ENCODE assay signal across 17 cellular contexts in the genomic region with DNA sequence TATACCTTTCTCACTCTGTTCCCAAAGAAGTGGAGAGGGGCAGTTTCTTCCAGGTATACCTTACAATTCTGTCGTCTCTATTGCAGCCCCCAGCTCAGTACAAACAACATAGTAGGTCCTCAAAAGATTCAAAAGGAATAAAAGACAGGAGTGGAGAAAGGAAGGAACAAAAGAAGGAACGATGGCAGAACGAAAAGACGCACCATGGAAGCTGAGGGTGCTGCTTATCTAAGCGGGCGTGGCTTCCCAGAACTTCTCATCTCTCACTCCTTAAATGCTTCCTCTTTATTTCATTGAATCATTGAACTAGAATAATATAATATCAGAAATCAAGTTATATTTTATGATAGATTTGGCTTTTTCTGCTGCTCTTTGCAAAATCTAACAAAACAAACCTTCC. TPM values are rescaled to one million over a fixed set of nuclear protein-coding genes. Genes with fewer than 3 reads are reported as not detected.
DNase-seq lines count a peak whose midpoint lies in the region; ATAC-seq, FAIRE-seq and TF ChIP-seq lines count a peak whose summit lies in the region.
"Had no signal": no experiment of that assay in that cellular context is flagged by ENCODE, and none has a peak within 500 bp of the region (broad histone marks: within the 10 kb centered on the region; RNA-seq: fewer than 3 reads in every experiment).

No MANE protein-coding gene starts in this region.

- peak overlapping the region in 3 of 9 donors; percentile 27 to 75 (median 65) for H3K27ac Mint-ChIP-seq in naive thymus-derived CD4-positive, alpha-beta T cell

- H3K27me3 ChIP-seq in RWPE2 (ENCODE audit: insufficient read depth, poor library complexity, severe bottlenecking) (no peaks in the 10 kb centered on the region), K562 (ENCODE audit: control insufficient read depth in 2 of 2, insufficient read depth in 2 of 2, low read length in 2 of 2) (no peaks in the 10 kb centered on the region), neutrophil (no peaks in the 10 kb centered on the region), prostate gland (replicated peaks; ENCODE audit: insufficient read depth) (no peaks in the 10 kb centered on the region), mammary epithelial cell (ENCODE audit: insufficient read depth, low read length) (no peaks in the 10 kb centered on the region)
- H3K27me3 ChIP-seq in naive thymus-derived CD4-positive, alpha-beta T cell (ENCODE audit: control insufficient read depth in 2 of 2, insufficient read depth in 2 of 2, low read length in 2 of 2) = no peaks in the 10 kb centered on the region

- peak overlapping the region; percentile 38; the same call in 1 of the 2 replicates for H3K4me2 ChIP-seq in K562 (ENCODE audit: insufficient read depth, low read length)
- H3K4me2 ChIP-seq in mammary epithelial cell (ENCODE audit: insufficient read depth, low read depth, low read length) = no peak overlapping the region

- peak; percentile 44 for DNase-seq in CD1c-positive myeloid dendritic cell (ENCODE audit: extremely low spot score)
- no peak for DNase-seq in RWPE2 (ENCODE audit: low spot score)
- DNase-seq in K562 (ENCODE audit: extremely low read depth in 1 of 4, low spot score in 3 of 4) = no peak
- DNase-seq in naive thymus-derived CD4-positive, alpha-beta T cell = no peak
- DNase-seq in prostate gland (ENCODE audit: low spot score) = no peak
- DNase-seq in mammary epithelial cell = no peak
- DNase-seq: C1 segment of cervical spinal cord, HCEC 1CT, KBM-7, NCI-H1105, NCI-H1694 treated with DMSO at 0.1 percent for 48 hours, NCI-H446 treated with DMSO at 0.1 percent for 48 hours had no signal

- POLR2A ChIA-PET in K562 (lab: Yijun Ruan, JAX) = interaction anchor here (0.6 kb wide), 1 partner anchor 55 kb away, joined by 3 read pairs; no protein-coding TSS in a partner anchor
- POLR2A ChIA-PET in naive thymus-derived CD4-positive, alpha-beta T cell (lab: Charles Lee) = no interaction called here

- H3K4me1 Mint-ChIP-seq in naive thymus-derived CD4-positive, alpha-beta T cell = peaks cover 40 to 47% (median 42%) of the 10 kb centered on the region in 7 donors

- BruUV-seq in K562 (replicated peaks; lab: Mats Ljungman, UMichigan) (no TSS peak), mammary epithelial cell (replicated peaks; lab: Mats Ljungman, UMichigan) (no TSS peak)

- H3K27me3 Mint-ChIP-seq in naive thymus-derived CD4-positive, alpha-beta T cell = no peaks in the 10 kb centered on the region

- TF ChIP-seq RAD21 in K562 (CRISPR knock-in tag; conservative IDR thresholded peaks at IDR 0.05 in 1 of 2, IDR thresholded peaks at IDR 0.05 in 1 of 2) = no peak

- 1% methylated on average over 6 of the region's 6 CpGs for WGBS in K562 (ENCODE audit: insufficient coverage, low coverage, missing lambda C conversion rate)
- 82% methylated on average over 6 of the region's 6 CpGs for WGBS in prostate gland
- 100% methylated on average over 6 of the region's 6 CpGs for WGBS in mammary epithelial cell (ENCODE audit: low coverage, missing lambda C conversion rate)

- ATAC-seq in RWPE2 (ENCODE audit: low read depth) (no peak), K562 (no peak)
- no peak for ATAC-seq in naive thymus-derived CD4-positive, alpha-beta T cell

- H3K9ac ChIP-seq in K562 (ENCODE audit: insufficient read depth in 1 of 2, low read depth in 2 of 2, low read length in 2 of 2) (no peak overlapping the region), mammary epithelial cell (ENCODE audit: insufficient read depth, low read length) (no peak overlapping the region)

- H3K4me3 ChIP-seq in RWPE2 (ENCODE audit: severe bottlenecking) (no peak overlapping the region), K562 (no peak overlapping the region), neutrophil (ENCODE audit: low read depth in 1 of 2, low read length in 1 of 2) (peak overlapping the region in 1 of 2 experiments; percentile 12), prostate gland (no peak overlapping the region), mammary epithelial cell (replicated peaks in 1 of 3; ENCODE audit: insufficient read depth in 1 of 3, low read depth in 2 of 3, low read length in 3 of 3) (no peak overlapping the region)
- no peak overlapping the region for H3K4me3 ChIP-seq in naive thymus-derived CD4-positive, alpha-beta T cell (ENCODE audit: low read length)

- CTCF ChIA-PET in K562 (lab: Yijun Ruan, JAX; ENCODE audit: low intra/inter-chr PET ratio) (no interaction called here), mammary epithelial cell (lab: Charles Lee; ENCODE audit: low non-redundant PET) (no interaction called here)
- CTCF ChIA-PET in naive thymus-derived CD4-positive, alpha-beta T cell (lab: Charles Lee) = interaction anchor here (0.6 kb wide), 1 partner anchor 38 kb away, joined by 3 read pairs; no protein-coding TSS in a partner anchor

- H3K36me3 Mint-ChIP-seq in naive thymus-derived CD4-positive, alpha-beta T cell = peaks cover 0 to 21% (median 0%) of the 10 kb centered on the region in 5 donors

- H3K79me2 ChIP-seq in K562 (ENCODE audit: control insufficient read depth, insufficient read depth, low read length) (no peaks in the 10 kb centered on the region), mammary epithelial cell (ENCODE audit: insufficient read depth, low read length) (no peaks in the 10 kb centered on the region)

- H3K4me3 Mint-ChIP-seq in naive thymus-derived CD4-positive, alpha-beta T cell = no peak overlapping the region

- H3K4me1 ChIP-seq in RWPE2 (ENCODE audit: insufficient read depth, poor library complexity, severe bottlenecking) (peaks cover 29% of the 10 kb centered on the region), K562 (replicated peaks in 1 of 2; ENCODE audit: control insufficient read depth in 2 of 2, insufficient read depth in 2 of 2, low read length in 2 of 2) (peaks cover 0 to 21% of the 10 kb centered on the region in 2 experiments; a peak in 4 of 5 replicates), neutrophil (ENCODE audit: control insufficient read depth in 1 of 2, insufficient read depth in 1 of 2, low read depth in 1 of 2, low read length in 1 of 2) (peaks cover 92 to 95% of the 10 kb centered on the region in 2 experiments), prostate gland (replicated peaks) (no peaks in the 10 kb centered on the region), mammary epithelial cell (ENCODE audit: insufficient read depth, low read length) (peaks cover 29% of the 10 kb centered on the region)
- H3K4me1 ChIP-seq in naive thymus-derived CD4-positive, alpha-beta T cell (ENCODE audit: control insufficient read depth in 2 of 2, insufficient read depth in 2 of 2, low read length in 2 of 2) = peaks cover 11 to 25% of the 10 kb centered on the region in 2 donors

- H3K9me1 ChIP-seq in K562 (ENCODE audit: control insufficient read depth, insufficient read depth, low read length) = no peaks in the 10 kb centered on the region

- H2AFZ ChIP-seq in K562 (ENCODE audit: low read depth, low read length) = no peak overlapping the region
- H2AFZ ChIP-seq in mammary epithelial cell (ENCODE audit: low read depth, low read length) = no peak overlapping the region

- intact Hi-C loops in K562 (cut with micrococcal nuclease) = no loop called here
- intact Hi-C loops in naive thymus-derived CD4-positive, alpha-beta T cell (cut with micrococcal nuclease) = no loop called here
- intact Hi-C loops in prostate gland (cut with DNase I) = no loop called here
- intact Hi-C loops in mammary epithelial cell (cut with micrococcal nuclease) = no loop called here

- no peaks in the 10 kb centered on the region for H3K9me3 ChIP-seq in RWPE2 (ENCODE audit: severe bottlenecking)
- no peaks in the 10 kb centered on the region for H3K9me3 ChIP-seq in K562 (replicated peaks; ENCODE audit: control insufficient read depth, insufficient read depth, low read depth, low read length)
- no peaks in the 10 kb centered on the region for H3K9me3 ChIP-seq in neutrophil
- no peaks in the 10 kb centered on the region for H3K9me3 ChIP-seq in naive thymus-derived CD4-positive, alpha-beta T cell (ENCODE audit: control insufficient read depth in 2 of 3, low read length in 3 of 3)
- H3K9me3 ChIP-seq in prostate gland = no peaks in the 10 kb centered on the region
- H3K9me3 ChIP-seq in mammary epithelial cell (replicated peaks; ENCODE audit: insufficient read depth, low read length) = no peaks in the 10 kb centered on the region

- in situ Hi-C loops in K562 (cut with MboI) (no loop called here), mammary epithelial cell (cut with MboI; ENCODE audit: low sequenced_read_pairs in 2 of 2) (no loop called here)

- H4K20me1 ChIP-seq in K562 (replicated peaks; ENCODE audit: control insufficient read depth, insufficient read depth, low read length) (no peaks in the 10 kb centered on the region), mammary epithelial cell (ENCODE audit: insufficient read depth, low read length) (no peaks in the 10 kb centered on the region)

- H3K27ac ChIP-seq in RWPE2 (ENCODE audit: poor library complexity, severe bottlenecking) (peak overlapping the region; percentile 90), K562 (ENCODE audit: extremely low read depth, low read depth, low read length) (no peak overlapping the region), neutrophil (peak overlapping the region; percentile 86), prostate gland (no peak overlapping the region), mammary epithelial cell (ENCODE audit: insufficient read depth, low read depth, low read length) (no peak overlapping the region)
- no peak overlapping the region for H3K27ac ChIP-seq in naive thymus-derived CD4-positive, alpha-beta T cell (ENCODE audit: low read depth, low read length)

- FAIRE-seq in K562 (lab: Jason Lieb, UNC) = no peak
- FAIRE-seq: G401.6, GM12891 had no signal

- TF ChIP-seq CTCF in RWPE2 (IDR thresholded peaks at IDR 0.05; ENCODE audit: poor library complexity, severe bottlenecking) = no peak
- no peak for TF ChIP-seq CTCF in K562 (IDR thresholded peaks at IDR 0.05 in 2 of 3, conservative IDR thresholded peaks at IDR 0.05 in 1 of 3; ENCODE audit: insufficient read depth in 2 of 3, low read depth in 1 of 3, low read length in 3 of 3)
- no peak for TF ChIP-seq CTCF in neutrophil (IDR thresholded peaks at IDR 0.05)
- TF ChIP-seq CTCF in prostate gland (IDR thresholded peaks at IDR 0.05) = no peak
- no peak for TF ChIP-seq CTCF in mammary epithelial cell (conservative IDR thresholded peaks at IDR 0.05 in 1 of 2, IDR thresholded peaks at IDR 0.05 in 1 of 2; ENCODE audit: extremely low read depth in 1 of 2, insufficient read depth in 1 of 2, low read depth in 1 of 2, low read length in 2 of 2)

- no peak for TF ChIP-seq EP300 in K562 (IDR thresholded peaks at IDR 0.05; ENCODE audit: low read length)

- TF ChIP-seq POLR2A in K562 (conservative IDR thresholded peaks at IDR 0.05) = no peak
- TF ChIP-seq POLR2A in prostate gland (IDR thresholded peaks at IDR 0.05) = no peak

- no peaks in the 10 kb centered on the region for H3K36me3 ChIP-seq in RWPE2 (ENCODE audit: low read depth)
- no peaks in the 10 kb centered on the region for H3K36me3 ChIP-seq in K562 (ENCODE audit: control insufficient read depth, insufficient read depth, low read length)
- no peaks in the 10 kb centered on the region for H3K36me3 ChIP-seq in neutrophil
- no peaks in the 10 kb centered on the region for H3K36me3 ChIP-seq in naive thymus-derived CD4-positive, alpha-beta T cell (ENCODE audit: control insufficient read depth in 2 of 3, insufficient read depth in 3 of 3, low read length in 3 of 3)
- H3K36me3 ChIP-seq in prostate gland = no peaks in the 10 kb centered on the region
- H3K36me3 ChIP-seq in mammary epithelial cell (ENCODE audit: insufficient read depth, low read length) = no peaks in the 10 kb centered on the region

- dilution Hi-C loops in mammary epithelial cell (cut with HindIII; ENCODE audit: low sequenced_read_pairs) = no loop called here

- peaks cover 0 to 9% (median 0%) of the 10 kb centered on the region in 11 donors for H3K9me3 Mint-ChIP-seq in naive thymus-derived CD4-positive, alpha-beta T cell

RNA-seq across cellular contexts. Expression of gene LTA4H, which starts 13.7 kb away (rescaled TPM):
- 12.4 and 32.0 TPM in 2 replicates for total RNA-seq in K562 (2011; cell fraction: chromatin; rRNA removed; ENCODE audit: low replicate concordance)
- total RNA-seq in K562 (2011; cell fraction: nucleolus; rRNA removed) = 6.5 and 7.2 TPM in 2 replicates
- total RNA-seq in K562 (2011; cell fraction: nucleoplasm; rRNA removed) = 15.5 and 30.9 TPM in 2 replicates
- 25.2 and 27.8 TPM in 2 replicates for total RNA-seq in K562 (2014; rRNA removed)
- total RNA-seq in K562 (2014; rRNA removed; fragmentation: Illumina TruSeq; extraction: Trizol) = 42.9 and 47.0 TPM in 2 replicates
- total RNA-seq in K562 (2015; rRNA removed; fragmentation: Illumina TruSeq; extraction: Trizol) = 39.2 and 40.5 TPM in 2 replicates
- 32.9 and 33.2 TPM in 2 replicates for total RNA-seq in K562 (2021)
- 39.3 and 57.4 TPM in 2 replicates for polyA plus RNA-seq in K562 (2011; rRNA removed)
- polyA plus RNA-seq in K562 (2011; cell fraction: cytosol; rRNA removed) = 16.1 and 28.4 TPM in 2 replicates
- polyA plus RNA-seq in K562 (2011; cell fraction: nucleus; rRNA removed) = 21.6 and 26.4 TPM in 2 replicates
- polyA plus RNA-seq in K562 (2012) = 33.7 and 49.1 TPM in 2 replicates
- 45.8 and 58.1 TPM in 2 replicates for polyA plus RNA-seq in K562 (2014; fragmentation: Illumina TruSeq; extraction: Trizol)
- polyA plus RNA-seq in K562 (2014; fragmentation: Nextera tagmentation; extraction: Ambion mirVana) = 10 to 100 TPM; 37.6 to 46.8 TPM
- polyA plus RNA-seq in K562 (2014; rRNA removed) = 35.7 and 42.9 TPM in 2 replicates
- polyA minus RNA-seq in K562 (2011; rRNA and poly(A)+ RNA removed) = 38.7 and 44.6 TPM in 2 replicates
- 16.6 and 19.8 TPM in 2 replicates for polyA minus RNA-seq in K562 (2011; cell fraction: cytosol; rRNA and poly(A)+ RNA removed)
- polyA minus RNA-seq in K562 (2011; cell fraction: nucleus; rRNA and poly(A)+ RNA removed) = 11.7 and 15.2 TPM in 2 replicates
- total RNA-seq in naive thymus-derived CD4-positive, alpha-beta T cell = 100 to 1,000 TPM in 1 of 5 experiments, 10 to 100 TPM in 4; 52.5 to 151 (median 63.4) TPM
- polyA plus RNA-seq in naive thymus-derived CD4-positive, alpha-beta T cell = 10 to 100 TPM; 80.9 to 82.9 TPM
- 10 to 100 TPM; 50.3 to 67.7 TPM for total RNA-seq in prostate gland
- total RNA-seq in mammary epithelial cell = 100 to 1,000 TPM; 103 to 110 TPM
- 98.9 TPM for polyA plus RNA-seq in mammary epithelial cell
- polyA minus RNA-seq in mammary epithelial cell = 93.9 TPM

RNA-seq across cellular contexts. Expression of gene HAL, which starts 53.0 kb away (rescaled TPM):
- 0.90 and 1.3 TPM in 2 replicates for total RNA-seq in K562 (2011; cell fraction: chromatin; rRNA removed; ENCODE audit: low replicate concordance)
- not detected in 2 replicates for total RNA-seq in K562 (2011; cell fraction: nucleolus; rRNA removed)
- total RNA-seq in K562 (2011; cell fraction: nucleoplasm; rRNA removed) = 2.4 TPM in 1 of 2 replicates, not detected in the other
- not detected in 2 replicates for total RNA-seq in K562 (2014; rRNA removed)
- not detected in 2 replicates for total RNA-seq in K562 (2014; rRNA removed; fragmentation: Illumina TruSeq; extraction: Trizol)
- 0.04 TPM in 1 of 2 replicates, not detected in the other for total RNA-seq in K562 (2015; rRNA removed; fragmentation: Illumina TruSeq; extraction: Trizol)
- 0.20 TPM in 1 of 2 replicates, not detected in the other for total RNA-seq in K562 (2021)
- 0.03 and 0.36 TPM in 2 replicates for polyA plus RNA-seq in K562 (2011; rRNA removed)
- 0.03 TPM in 1 of 2 replicates, not detected in the other for polyA plus RNA-seq in K562 (2011; cell fraction: cytosol; rRNA removed)
- 0.34 and 0.76 TPM in 2 replicates for polyA plus RNA-seq in K562 (2011; cell fraction: nucleus; rRNA removed)
- polyA plus RNA-seq in K562 (2012) = 0.09 and 0.12 TPM in 2 replicates
- polyA plus RNA-seq in K562 (2014; fragmentation: Illumina TruSeq; extraction: Trizol) = 0.03 and 0.04 TPM in 2 replicates
- polyA plus RNA-seq in K562 (2014; fragmentation: Nextera tagmentation; extraction: Ambion mirVana) = not detected
- 0.28 TPM in 1 of 2 replicates, not detected in the other for polyA plus RNA-seq in K562 (2014; rRNA removed)
- not detected in 2 replicates for polyA minus RNA-seq in K562 (2011; rRNA and poly(A)+ RNA removed)
- not detected in 2 replicates for polyA minus RNA-seq in K562 (2011; cell fraction: cytosol; rRNA and poly(A)+ RNA removed)
- polyA minus RNA-seq in K562 (2011; cell fraction: nucleus; rRNA and poly(A)+ RNA removed) = not detected in 2 replicates
- 1 to 10 TPM in 3 of 5 experiments, under 1 TPM in 2; 0.24 to 7.0 (median 1.1) TPM for total RNA-seq in naive thymus-derived CD4-positive, alpha-beta T cell
- polyA plus RNA-seq in naive thymus-derived CD4-positive, alpha-beta T cell = not detected
- under 1 TPM in 1 of 2 donors, not detected in 1; 0.27 TPM for total RNA-seq in prostate gland
- under 1 TPM; 0.31 to 0.33 TPM for total RNA-seq in mammary epithelial cell
- polyA plus RNA-seq in mammary epithelial cell = 0.24 TPM
- not detected for polyA minus RNA-seq in mammary epithelial cell
- total RNA-seq: M059J, RPMI7951 had no signal

Comparison
In these comparisons a context has a peak if more than half of its experiments do, and no peak if none do; other contexts are left out.
1. H3K27ac ChIP-seq: peak in RWPE2 (single experiment) and neutrophil (single experiment); none in K562 (single experiment), naive thymus-derived CD4-positive, alpha-beta T cell (single experiment), prostate gland (0 of 2) and mammary epithelial cell (single experiment).